In the genomic region with DNA sequence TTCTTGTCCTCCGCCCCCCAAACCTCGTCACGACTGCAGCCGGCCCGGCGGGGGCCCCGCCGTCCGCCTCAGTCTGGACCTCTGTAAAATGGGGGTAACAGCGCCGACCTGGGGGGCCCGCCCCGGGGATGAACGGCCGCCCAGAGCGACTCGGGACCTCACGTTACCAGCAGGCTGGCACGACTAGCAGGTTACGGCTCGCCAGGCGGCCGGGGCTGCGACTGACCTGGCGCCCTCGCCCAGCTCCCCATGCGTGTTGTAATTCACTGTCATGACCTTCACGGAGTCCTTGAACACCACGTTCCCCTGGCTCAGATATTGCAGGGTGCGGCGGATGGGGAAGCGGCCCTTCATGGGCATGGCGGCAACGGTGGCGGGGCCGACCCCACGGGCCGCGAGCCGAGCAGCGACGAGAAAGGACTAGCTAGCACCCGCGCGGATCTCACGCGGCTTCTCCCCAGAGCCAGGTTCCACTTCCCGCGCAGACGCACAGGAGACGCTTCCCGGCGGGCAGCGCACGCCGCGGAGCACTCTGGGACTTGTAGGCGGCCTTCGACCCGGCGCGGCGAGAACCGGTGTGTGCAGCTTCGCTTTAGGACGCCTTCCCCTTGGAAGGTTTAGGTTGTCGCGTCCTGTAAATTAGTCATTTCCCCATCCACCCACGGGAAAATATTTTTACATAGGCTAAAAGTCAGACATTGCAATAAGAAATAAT, we compare ENCODE assay signal across 8 cellular contexts. TPM values are rescaled to one million over a fixed set of nuclear protein-coding genes. Genes with fewer than 3 reads are reported as not detected.
DNase-seq lines count a peak whose midpoint lies in the region; ATAC-seq and TF ChIP-seq lines count a peak whose summit lies in the region.

A gene (minus strand): TSS at position 481 of the 715 bp plus-strand sequence. CDS start 121 bp downstream, at position 360.

- intact Hi-C loops in tibial artery (cut with DNase I; ENCODE audit: low total_unique reads) = no loop called here

- H3K27me3 ChIP-seq in cardiac muscle cell (no peaks in the 10 kb centered on the region), parathyroid adenoma (ENCODE audit: control insufficient read depth, insufficient read depth, low read length) (no peaks in the 10 kb centered on the region), tibial artery (no peaks in the 10 kb centered on the region)

- no peaks in the 10 kb centered on the region for H3K4me1 ChIP-seq in cardiac muscle cell (ENCODE audit: low read depth)
- peaks cover 9% of the 10 kb centered on the region for H3K4me1 ChIP-seq in parathyroid adenoma
- peaks cover 0 to 19% (median 10%) of the 10 kb centered on the region in 4 donors for H3K4me1 ChIP-seq in tibial artery

- H3K9ac ChIP-seq in parathyroid adenoma = peak within 1 kb of the TSS; percentile 93

- ATAC-seq in HG02763 (IDR thresholded peaks at IDR 0.05; ENCODE audit: unreplicated experiment) = peak; percentile 94

- peak within 1 kb of the TSS; percentile 69 for H3K27ac ChIP-seq in cardiac muscle cell
- peak within 1 kb of the TSS; percentile 78 for H3K27ac ChIP-seq in parathyroid adenoma
- H3K27ac ChIP-seq in tibial artery = peak within 1 kb of the TSS; percentile 81 to 91

- H3K36me3 ChIP-seq in cardiac muscle cell (no peaks in the 10 kb centered on the region), parathyroid adenoma (ENCODE audit: control insufficient read depth, insufficient read depth, low read length) (no peaks in the 10 kb centered on the region), tibial artery (peaks cover 0 to 8% (median 0%) of the 10 kb centered on the region in 3 donors)

- DNase-seq in NCI-H1417 (lab: John Stamatoyannopoulos, UW) (peak; percentile 73 to 83 (median 78)), SW 1271 (lab: John Stamatoyannopoulos, UW) (peak; percentile 79 to 90), cardiac muscle cell (ENCODE audit: low read depth in 1 of 2, low spot score in 1 of 2) (peak; percentile 95), tibial artery (peak; percentile 91 to 94)
- DNase-seq in activated naive CD8-positive, alpha-beta T cell treated with anti-CD3 and anti-CD28 coated beads, Interleukin-2, amount 50 U/mL, for 16 hours (ENCODE audit: low read depth, low spot score) = peak; percentile 77

- peaks cover 22% of the 10 kb centered on the region for H3K79me2 ChIP-seq in parathyroid adenoma

- peak within 1 kb of the TSS; percentile 86 for H3K4me2 ChIP-seq in parathyroid adenoma (ENCODE audit: low read length)

- H2AFZ ChIP-seq in parathyroid adenoma = peak within 1 kb of the TSS; percentile 99

- TF ChIP-seq CTCF in GM12875 (IDR thresholded peaks at IDR 0.05; ENCODE audit: borderline replicate concordance, insufficient read depth, low read depth, low read length) = no peak
- no peak for TF ChIP-seq CTCF in cardiac muscle cell (IDR thresholded peaks at IDR 0.05; ENCODE audit: low read depth, low read length)
- TF ChIP-seq CTCF in parathyroid adenoma (IDR thresholded peaks at IDR 0.05) = no peak
- TF ChIP-seq CTCF in tibial artery (IDR thresholded peaks at IDR 0.05) = no peak

- H3K9me3 ChIP-seq in cardiac muscle cell (ENCODE audit: low read depth) (no peaks in the 10 kb centered on the region), parathyroid adenoma (ENCODE audit: control insufficient read depth, low read length) (no peaks in the 10 kb centered on the region), tibial artery (no peaks in the 10 kb centered on the region)

- H3K4me3 ChIP-seq in GM12875 (ENCODE audit: low read depth, low read length) (peak within 1 kb of the TSS; percentile 94), cardiac muscle cell (peak within 1 kb of the TSS; percentile 85), parathyroid adenoma (ENCODE audit: low read depth, low read length) (peak within 1 kb of the TSS; percentile 95), tibial artery (peak within 1 kb of the TSS; percentile 90 to 99)

RNA-seq across cellular contexts. Expression of the gene that starts here (rescaled TPM):
- total RNA-seq in cardiac muscle cell = 42.1 and 47.6 TPM in 2 replicates
- polyA plus RNA-seq in cardiac muscle cell = 96.9 and 104 TPM in 2 replicates

Comparison
In these comparisons a context has a peak if more than half of its experiments do, and no peak if none do; other contexts are left out.
1. Peak in every context shown above with its lines: DNase-seq, ATAC-seq, H3K4me3 ChIP-seq and H3K27ac ChIP-seq.